19 cellular contexts compared by ENCODE assay signal in genomic region chr14:31037709-31038221, GRCh38.
"Had no signal": no experiment of that assay in that cellular context is flagged by ENCODE, and none has a peak within 500 bp of the region (broad histone marks: within the 10 kb centered on the region; RNA-seq: fewer than 3 reads in every experiment).

No MANE protein-coding gene starts in this region.

- H3K36me3 ChIP-seq: prostate gland, thoracic aorta, WERI-Rb-1 had no signal

- H3K4me3 ChIP-seq: mucosa of descending colon, prostate gland, thoracic aorta, upper lobe of left lung had no signal

- DNase-seq: activated CD4-positive, alpha-beta memory T cell treated with anti-CD3 and anti-CD28 coated beads for 36 hours; activated CD4-positive, alpha-beta T cell treated with anti-CD3 and anti-CD28 coated beads for 4 hours; activated gamma-delta T cell treated with Interleukin-2 at 50 U/mL for 16 hours; activated T-cell treated with anti-CD3 and anti-CD28 coated beads for 4 hours; effector memory CD4-positive, alpha-beta T cell; head of caudate nucleus; immature natural killer cell; left ventricle myocardium superior; mucosa of descending colon; naive B cell; right cardiac atrium; stimulated activated CD4-positive, alpha-beta T cell treated with anti-CD3 and anti-CD28 coated beads, Interleukin-4, amount 100 ng/mL, for 24 hours; T-helper 2 cell; upper lobe of left lung; WERI-Rb-1 had no signal

- ATAC-seq: activated naive CD4-positive, alpha-beta T cell treated with anti-CD3 and anti-CD28 coated beads, Interleukin-2, amount 50 U/mL, for 72 hours; stimulated activated effector memory CD8-positive, alpha-beta T cell treated with anti-CD3 and anti-CD28 coated beads, Interleukin-12 subunit alpha, Interleukin-12 subunit beta, amount 100 ng/mL, for 72 hours had no signal

- H3K27ac ChIP-seq: prostate gland, thoracic aorta, upper lobe of left lung, WERI-Rb-1 had no signal

- H3K9me3 ChIP-seq: mucosa of descending colon, prostate gland, thoracic aorta, upper lobe of left lung had no signal

- H3K27me3 ChIP-seq: upper lobe of left lung had no signal

- H3K4me1 ChIP-seq: prostate gland, upper lobe of left lung had no signal
